Comparison of ENCODE assay signal across 1 cellular context in genomic region chr18:9403795-9404564, GRCh38.
TF ChIP-seq lines count a peak whose summit lies in the region.

No MANE protein-coding gene starts in this region.

TF ChIP-seq in HCT116, 20 proteins besides CTCF, POLR2A, EP300 and RAD21 (continued from another document):
- TF ChIP-seq ZBTB33 (IDR thresholded peaks at IDR 0.05; ENCODE audit: extremely low read depth, insufficient replicate concordance, low read length) (no peak), YY1 (IDR thresholded peaks at IDR 0.05; ENCODE audit: extremely low read depth, insufficient replicate concordance, low read depth, low read length) (no peak), CBX3 (IDR thresholded peaks at IDR 0.05; ENCODE audit: low read depth) (no peak), EGR1 (IDR thresholded peaks at IDR 0.05; ENCODE audit: low read depth) (no peak)
TF ChIP-seq in HCT116: peak in this region for 0.
